In genomic region chr19:14459703-14460102, GRCh38 we compare ENCODE assay signal across 26 cellular contexts. TPM values are rescaled to one million over a fixed set of nuclear protein-coding genes. Genes with fewer than 3 reads are reported as not detected.
DNase-seq lines count a peak whose midpoint lies in the region; ATAC-seq and TF ChIP-seq lines count a peak whose summit lies in the region.
"Had no signal": no experiment of that assay in that cellular context is flagged by ENCODE, and none has a peak within 500 bp of the region (broad histone marks: within the 10 kb centered on the region; RNA-seq: fewer than 3 reads in every experiment).

No MANE protein-coding gene starts in this region.

- intact Hi-C loops in activated CD4-positive, alpha-beta T cell treated with anti-CD3 and anti-CD28 coated beads for 36 hours (cut with DNase I, micrococcal nuclease): no loop called here
- intact Hi-C loops in CD14-positive monocyte (cut with micrococcal nuclease): loop anchor here in 1 of 2 donors (1.0 kb wide), 1 partner anchor 9 kb away; no protein-coding TSS in a partner anchor
- intact Hi-C loops in activated CD8-positive, alpha-beta T cell treated with anti-CD3 and anti-CD28 coated beads for 36 hours (cut with micrococcal nuclease): no loop called here
- intact Hi-C loops in naive thymus-derived CD4-positive, alpha-beta T cell (cut with micrococcal nuclease): no loop called here
- intact Hi-C loops in left lung (cut with DNase I): no loop called here

- no peaks in the 10 kb centered on the region for H3K9me3 ChIP-seq in naive thymus-derived CD4-positive, alpha-beta T cell (ENCODE audit: control insufficient read depth in 2 of 3, low read length in 3 of 3)
- H3K9me3 ChIP-seq in left lung: no peaks in the 10 kb centered on the region
- H3K9me3 ChIP-seq in Peyer's patch: no peaks in the 10 kb centered on the region
- H3K9me3 ChIP-seq: ascending aorta, Caco-2, MG63, psoas muscle had no signal

- TF ChIP-seq POLR2A in Peyer's patch (IDR thresholded peaks at IDR 0.05): no peak

- H3K4me3 Mint-ChIP-seq in activated CD4-positive, alpha-beta T cell treated with anti-CD3 and anti-CD28 coated beads for 36 hours: no peak overlapping the region
- H3K4me3 Mint-ChIP-seq in CD14-positive monocyte: no peak overlapping the region
- no peak overlapping the region for H3K4me3 Mint-ChIP-seq in activated CD8-positive, alpha-beta T cell treated with anti-CD3 and anti-CD28 coated beads for 36 hours
- no peak overlapping the region for H3K4me3 Mint-ChIP-seq in naive thymus-derived CD4-positive, alpha-beta T cell

- no peak overlapping the region for H3K27ac ChIP-seq in naive thymus-derived CD4-positive, alpha-beta T cell (ENCODE audit: low read depth, low read length)
- H3K27ac ChIP-seq in left lung (no peak overlapping the region), Peyer's patch (no peak overlapping the region)
- H3K27ac ChIP-seq: ascending aorta, psoas muscle, VCaP had no signal

- POLR2A ChIA-PET in activated CD4-positive, alpha-beta T cell treated with anti-CD3 and anti-CD28 coated beads for 36 hours (lab: Charles Lee): interaction anchor here (0.5 kb wide), 1 partner anchor 79 kb away, joined by 3 read pairs; no protein-coding TSS in a partner anchor
- POLR2A ChIA-PET in activated CD8-positive, alpha-beta T cell treated with anti-CD3 and anti-CD28 coated beads for 36 hours (lab: Charles Lee): interaction anchor here (0.6 kb wide), 1 partner anchor 7 kb away, joined by 3 read pairs; no protein-coding TSS in a partner anchor
- POLR2A ChIA-PET in naive thymus-derived CD4-positive, alpha-beta T cell (lab: Charles Lee): interaction anchor here (1.2 kb wide), 1 partner anchor 40 kb away, joined by 4 read pairs; the partner anchor contains the start of gene DDX39A

- H3K27ac Mint-ChIP-seq in activated CD4-positive, alpha-beta T cell treated with anti-CD3 and anti-CD28 coated beads for 36 hours: no peak overlapping the region
- H3K27ac Mint-ChIP-seq in CD14-positive monocyte: peak overlapping the region in 4 of 7 donors; percentile 13 to 70 (median 46)
- peak overlapping the region; percentile 65 for H3K27ac Mint-ChIP-seq in activated CD8-positive, alpha-beta T cell treated with anti-CD3 and anti-CD28 coated beads for 36 hours
- peak overlapping the region in 4 of 9 donors; percentile 11 to 52 (median 40) for H3K27ac Mint-ChIP-seq in naive thymus-derived CD4-positive, alpha-beta T cell

- peaks cover 0 to 85% (median 19%) of the 10 kb centered on the region in 3 experiments for H3K36me3 ChIP-seq in naive thymus-derived CD4-positive, alpha-beta T cell (ENCODE audit: control insufficient read depth in 2 of 3, insufficient read depth in 3 of 3, low read length in 3 of 3)
- H3K36me3 ChIP-seq in left lung: peaks cover 0 to 99% of the 10 kb centered on the region in 2 donors
- peaks cover 0 to 38% (median 0%) of the 10 kb centered on the region in 3 donors for H3K36me3 ChIP-seq in Peyer's patch

- no peaks in the 10 kb centered on the region for H3K9me3 Mint-ChIP-seq in activated CD4-positive, alpha-beta T cell treated with anti-CD3 and anti-CD28 coated beads for 36 hours (ENCODE audit: low read depth)
- peaks cover 0 to 1% (median 0%) of the 10 kb centered on the region in 7 donors for H3K9me3 Mint-ChIP-seq in CD14-positive monocyte
- no peaks in the 10 kb centered on the region for H3K9me3 Mint-ChIP-seq in activated CD8-positive, alpha-beta T cell treated with anti-CD3 and anti-CD28 coated beads for 36 hours
- H3K9me3 Mint-ChIP-seq in naive thymus-derived CD4-positive, alpha-beta T cell: no peaks in the 10 kb centered on the region

- no peak overlapping the region for H3K4me3 ChIP-seq in naive thymus-derived CD4-positive, alpha-beta T cell (ENCODE audit: low read length)
- H3K4me3 ChIP-seq in left lung: no peak overlapping the region
- H3K4me3 ChIP-seq in Peyer's patch: no peak overlapping the region
- H3K4me3 ChIP-seq: ascending aorta, MG63, psoas muscle, smooth muscle cell had no signal

- ATAC-seq in activated CD4-positive, alpha-beta T cell treated with anti-CD3 and anti-CD28 coated beads for 36 hours: peak; percentile 81
- ATAC-seq in activated CD8-positive, alpha-beta T cell treated with anti-CD3 and anti-CD28 coated beads for 36 hours: peak; percentile 99
- ATAC-seq in naive thymus-derived CD4-positive, alpha-beta T cell: peak; percentile 96
- ATAC-seq in left lung: no peak
- ATAC-seq: psoas muscle had no signal

- H3K36me3 Mint-ChIP-seq in activated CD4-positive, alpha-beta T cell treated with anti-CD3 and anti-CD28 coated beads for 36 hours (ENCODE audit: low read depth): peaks cover 37% of the 10 kb centered on the region
- H3K36me3 Mint-ChIP-seq in CD14-positive monocyte: peaks cover 69 to 98% of the 10 kb centered on the region in 2 donors
- peaks cover 27% of the 10 kb centered on the region for H3K36me3 Mint-ChIP-seq in activated CD8-positive, alpha-beta T cell treated with anti-CD3 and anti-CD28 coated beads for 36 hours (ENCODE audit: low read depth)
- H3K36me3 Mint-ChIP-seq in naive thymus-derived CD4-positive, alpha-beta T cell: peaks cover 10 to 52% (median 18%) of the 10 kb centered on the region in 5 donors

- no peaks in the 10 kb centered on the region for H3K4me1 Mint-ChIP-seq in activated CD4-positive, alpha-beta T cell treated with anti-CD3 and anti-CD28 coated beads for 36 hours
- peaks cover 27% of the 10 kb centered on the region for H3K4me1 Mint-ChIP-seq in CD14-positive monocyte
- peaks cover 9% of the 10 kb centered on the region for H3K4me1 Mint-ChIP-seq in activated CD8-positive, alpha-beta T cell treated with anti-CD3 and anti-CD28 coated beads for 36 hours (ENCODE audit: low read depth)
- peaks cover 0 to 14% (median 5%) of the 10 kb centered on the region in 7 donors for H3K4me1 Mint-ChIP-seq in naive thymus-derived CD4-positive, alpha-beta T cell

- TF ChIP-seq CTCF in CD14-positive monocyte (IDR thresholded peaks at IDR 0.05) (no peak), left lung (IDR thresholded peaks at IDR 0.05) (no peak), Peyer's patch (IDR thresholded peaks at IDR 0.05) (no peak)
- TF ChIP-seq CTCF in activated CD8-positive, alpha-beta T cell treated with anti-CD3 and anti-CD28 coated beads for 36 hours (IDR thresholded peaks at IDR 0.05): no peak

- CTCF ChIA-PET in activated CD4-positive, alpha-beta T cell treated with anti-CD3 and anti-CD28 coated beads for 36 hours (lab: Charles Lee): interaction anchor here (0.6 to 1.0 kb wide), 5 partner anchors 13 to 76 kb away, joined by 3 to 8 read pairs (median 3); no protein-coding TSS in a partner anchor
- CTCF ChIA-PET in activated CD8-positive, alpha-beta T cell treated with anti-CD3 and anti-CD28 coated beads for 36 hours (lab: Charles Lee): interaction anchor here (0.7 to 4.3 kb wide), 2 partner anchors 13 to 21 kb away, joined by 3 to 20 read pairs; no protein-coding TSS in a partner anchor
- CTCF ChIA-PET in naive thymus-derived CD4-positive, alpha-beta T cell (lab: Charles Lee): interaction anchor here (0.8 kb wide), 2 partner anchors 12 to 20 kb away, joined by 3 read pairs; no protein-coding TSS in a partner anchor

- H3K4me1 ChIP-seq in naive thymus-derived CD4-positive, alpha-beta T cell (ENCODE audit: control insufficient read depth in 2 of 2, insufficient read depth in 2 of 2, low read length in 2 of 2): peaks cover 0 to 12% of the 10 kb centered on the region in 2 donors
- H3K4me1 ChIP-seq in left lung (no peaks in the 10 kb centered on the region), Peyer's patch (no peaks in the 10 kb centered on the region)
- H3K4me1 ChIP-seq: ascending aorta, Caco-2, psoas muscle had no signal

- DNase-seq in activated CD4-positive, alpha-beta T cell treated with anti-CD3 and anti-CD28 coated beads for 36 hours: no peak
- no peak for DNase-seq in activated CD4-positive, alpha-beta T cell treated with anti-CD3 and anti-CD28 coated beads for 1 hour
- DNase-seq in CD14-positive monocyte (ENCODE audit: low spot score) (no peak), left lung (no peak), hippocampal formation (lab: John Stamatoyannopoulos, UW) (no peak), Peyer's patch (no peak)
- peak; percentile 72 for DNase-seq in activated CD8-positive, alpha-beta T cell treated with anti-CD3 and anti-CD28 coated beads for 36 hours
- DNase-seq in naive thymus-derived CD4-positive, alpha-beta T cell: no peak
- DNase-seq: 8988T; activated effector memory CD4-positive, alpha-beta T cell treated with Interleukin-2 at 50 U/mL for 16 hours; AML-193; Caco-2; erythroblast; foreskin melanocyte; mesenchymal stem cell; MG63; NCI-H1436 treated with DMSO at 0.1 percent for 48 hours; NCI-H2171; NCI-H526 treated with DMSO at 0.1 percent for 48 hours; psoas muscle; SHP77; stimulated activated CD4-positive, alpha-beta T cell treated with anti-CD3 and anti-CD28 coated beads, Interleukin-2, amount 100 ng/mL, for 48 hours had no signal

- H3K27me3 ChIP-seq in naive thymus-derived CD4-positive, alpha-beta T cell (ENCODE audit: control insufficient read depth in 2 of 2, insufficient read depth in 2 of 2, low read length in 2 of 2): no peaks in the 10 kb centered on the region
- H3K27me3 ChIP-seq in left lung: no peaks in the 10 kb centered on the region
- no peaks in the 10 kb centered on the region for H3K27me3 ChIP-seq in Peyer's patch
- H3K27me3 ChIP-seq: ascending aorta, MG63 had no signal

- H3K27me3 Mint-ChIP-seq in activated CD4-positive, alpha-beta T cell treated with anti-CD3 and anti-CD28 coated beads for 36 hours: no peaks in the 10 kb centered on the region
- no peaks in the 10 kb centered on the region for H3K27me3 Mint-ChIP-seq in CD14-positive monocyte (ENCODE audit: low read depth in 3 of 3)
- H3K27me3 Mint-ChIP-seq in activated CD8-positive, alpha-beta T cell treated with anti-CD3 and anti-CD28 coated beads for 36 hours: no peaks in the 10 kb centered on the region
- no peaks in the 10 kb centered on the region for H3K27me3 Mint-ChIP-seq in naive thymus-derived CD4-positive, alpha-beta T cell

RNA-seq across cellular contexts. Expression of gene PTGER1, which starts 15.5 kb away (rescaled TPM):
- total RNA-seq in activated CD4-positive, alpha-beta T cell treated with anti-CD3 and anti-CD28 coated beads for 36 hours: under 1 TPM; 0.16 to 0.25 TPM
- polyA plus RNA-seq in CD14-positive monocyte: not detected
- total RNA-seq in activated CD8-positive, alpha-beta T cell treated with anti-CD3 and anti-CD28 coated beads for 36 hours: under 1 TPM; 0.43 TPM
- total RNA-seq in naive thymus-derived CD4-positive, alpha-beta T cell: under 1 TPM in 1 of 5 experiments, not detected in 4; 0.46 TPM
- polyA plus RNA-seq in naive thymus-derived CD4-positive, alpha-beta T cell: not detected
- 1 to 10 TPM in 1 of 2 donors, under 1 TPM in 1; 0.76 to 3.6 TPM for total RNA-seq in left lung
- not detected for total RNA-seq in Peyer's patch
- polyA plus RNA-seq: neural cell had no signal

RNA-seq across cellular contexts. Expression of gene PKN1, which starts 26.6 kb away (rescaled TPM):
- 100 to 1,000 TPM; 173 to 176 TPM for total RNA-seq in activated CD4-positive, alpha-beta T cell treated with anti-CD3 and anti-CD28 coated beads for 36 hours
- polyA plus RNA-seq in CD14-positive monocyte: 10 to 100 TPM; 49.5 to 49.6 TPM
- total RNA-seq in activated CD8-positive, alpha-beta T cell treated with anti-CD3 and anti-CD28 coated beads for 36 hours: 100 to 1,000 TPM; 172 to 192 TPM
- total RNA-seq in naive thymus-derived CD4-positive, alpha-beta T cell: 100 to 1,000 TPM; 194 to 211 (median 206) TPM
- 10 to 100 TPM; 47.2 to 88.2 TPM for polyA plus RNA-seq in naive thymus-derived CD4-positive, alpha-beta T cell
- 100 to 1,000 TPM; 125 to 190 TPM for total RNA-seq in left lung
- 100 to 1,000 TPM in 1 of 4 donors, 10 to 100 TPM in 3; 13.1 to 140 (median 28.2) TPM for total RNA-seq in Peyer's patch

RNA-seq across cellular contexts. Expression of gene GIPC1, which starts 36.2 kb away (rescaled TPM):
- total RNA-seq in activated CD4-positive, alpha-beta T cell treated with anti-CD3 and anti-CD28 coated beads for 36 hours: 10 to 100 TPM; 19.3 to 25.7 TPM
- polyA plus RNA-seq in CD14-positive monocyte: 1 to 10 TPM; 4.8 to 6.2 TPM
- total RNA-seq in activated CD8-positive, alpha-beta T cell treated with anti-CD3 and anti-CD28 coated beads for 36 hours: 10 to 100 TPM; 17.3 to 19.6 TPM
- total RNA-seq in naive thymus-derived CD4-positive, alpha-beta T cell: 10 to 100 TPM; 21.3 to 45.4 (median 24.7) TPM
- 10 to 100 TPM; 34.0 to 46.1 TPM for polyA plus RNA-seq in naive thymus-derived CD4-positive, alpha-beta T cell
- total RNA-seq in left lung (100 to 1,000 TPM; 120 to 154 TPM), Peyer's patch (10 to 100 TPM; 45.8 to 68.5 (median 65.2) TPM)

RNA-seq across cellular contexts. Expression of gene DDX39A, which starts 40.6 kb away (rescaled TPM):
- 100 to 1,000 TPM; 168 to 185 TPM for total RNA-seq in activated CD4-positive, alpha-beta T cell treated with anti-CD3 and anti-CD28 coated beads for 36 hours
- 10 to 100 TPM; 78.7 to 83.5 TPM for polyA plus RNA-seq in CD14-positive monocyte
- total RNA-seq in activated CD8-positive, alpha-beta T cell treated with anti-CD3 and anti-CD28 coated beads for 36 hours: 100 to 1,000 TPM; 217 to 226 TPM
- total RNA-seq in naive thymus-derived CD4-positive, alpha-beta T cell: 100 to 1,000 TPM; 135 to 288 (median 215) TPM
- polyA plus RNA-seq in naive thymus-derived CD4-positive, alpha-beta T cell: 100 to 1,000 TPM in 1 of 2 donors, 10 to 100 TPM in 1; 98.6 to 134 TPM
- total RNA-seq in left lung: 10 to 100 TPM; 42.5 to 90.1 TPM
- 100 to 1,000 TPM in 3 of 4 donors, 10 to 100 TPM in 1; 52.5 to 283 (median 115) TPM for total RNA-seq in Peyer's patch

RNA-seq across cellular contexts. Expression of gene DNAJB1, which starts 58.5 kb away (rescaled TPM):
- 10 to 100 TPM; 69.3 to 72.6 TPM for total RNA-seq in activated CD4-positive, alpha-beta T cell treated with anti-CD3 and anti-CD28 coated beads for 36 hours
- 10 to 100 TPM; 59.3 to 70.9 TPM for polyA plus RNA-seq in CD14-positive monocyte
- total RNA-seq in activated CD8-positive, alpha-beta T cell treated with anti-CD3 and anti-CD28 coated beads for 36 hours: 10 to 100 TPM; 52.0 to 59.6 TPM
- 100 to 1,000 TPM in 4 of 5 experiments, 10 to 100 TPM in 1; 87.4 to 574 (median 177) TPM for total RNA-seq in naive thymus-derived CD4-positive, alpha-beta T cell
- polyA plus RNA-seq in naive thymus-derived CD4-positive, alpha-beta T cell: 100 to 1,000 TPM; 221 to 307 TPM
- total RNA-seq in left lung (100 to 1,000 TPM; 107 to 110 TPM), Peyer's patch (10 to 100 TPM; 34.5 to 60.2 (median 54.1) TPM)
